23 cellular contexts compared by ENCODE assay signal in the genomic region with DNA sequence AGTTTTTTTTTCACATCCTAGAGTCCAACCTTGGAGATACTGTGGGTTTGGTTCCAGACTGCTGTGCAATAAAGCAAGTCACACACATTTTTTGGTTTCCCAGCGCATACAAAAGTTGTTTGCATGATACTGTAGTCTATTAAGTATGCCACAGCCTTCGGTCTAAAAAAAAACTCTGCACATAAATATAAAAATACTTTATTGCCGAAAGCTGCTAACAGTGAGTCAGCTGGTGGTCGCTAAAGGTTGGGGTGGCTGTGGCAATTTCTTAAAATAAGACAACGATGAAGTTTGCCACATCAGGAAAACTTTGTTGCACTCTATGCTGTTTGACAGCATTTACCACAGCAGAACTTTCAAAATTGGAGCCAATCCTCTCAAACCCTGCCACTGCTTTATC. TPM values are rescaled to one million over a fixed set of nuclear protein-coding genes. Genes with fewer than 3 reads are reported as not detected.
"Had no signal": no experiment of that assay in that cellular context is flagged by ENCODE, and none has a peak within 500 bp of the region (broad histone marks: within the 10 kb centered on the region; RNA-seq: fewer than 3 reads in every experiment).

No MANE protein-coding gene starts in this region.

- H3K4me3 Mint-ChIP-seq: activated CD8-positive, alpha-beta T cell treated with anti-CD3 and anti-CD28 coated beads, Interleukin-2, amount 10 ng/mL, durations not matched to agents 7 days and 5 days; activated naive CD4-positive, alpha-beta T cell treated with anti-CD3 and anti-CD28 coated beads, Interleukin-2, amount 50 U/mL, for 24 hours; T-helper 1 cell treated with Interleukin-12 subunit alpha and Interleukin-12 subunit beta and Interleukin-4 antibody, amounts not matched to agents 30 μg/mL and 1 μg/mL, for 36 hours; WTC11 had no signal

- H3K27ac Mint-ChIP-seq: activated CD8-positive, alpha-beta T cell treated with anti-CD3 and anti-CD28 coated beads, Interleukin-2, amount 10 ng/mL, durations not matched to agents 7 days and 5 days; activated T-helper 2 cell treated with anti-CD3 and anti-CD28 coated beads, Interferon-gamma antibody, Interleukin-2, Interleukin-4, amounts not matched to agents 10 μg/mL and 5 μg/mL and 100 μg/mL, durations not matched to agents 14 hours and 24 hours and 36 hours; T-helper 1 cell treated with Interleukin-12 subunit alpha and Interleukin-12 subunit beta and Interleukin-4 antibody, amounts not matched to agents 30 μg/mL and 1 μg/mL, for 36 hours had no signal

- ATAC-seq: activated CD8-positive, alpha-beta T cell treated with anti-CD3 and anti-CD28 coated beads, Interleukin-2, amount 10 ng/mL, durations not matched to agents 7 days and 5 days; body of pancreas; WTC11 had no signal

- H3K27me3 Mint-ChIP-seq: activated naive CD4-positive, alpha-beta T cell treated with anti-CD3 and anti-CD28 coated beads, Interleukin-2, amount 50 U/mL, for 24 hours had no signal

- H3K4me1 Mint-ChIP-seq: WTC11 had no signal

- H3K9me3 Mint-ChIP-seq: activated naive CD4-positive, alpha-beta T cell treated with anti-CD3 and anti-CD28 coated beads, Interleukin-2, amount 50 U/mL, for 24 hours; activated T-helper 2 cell treated with anti-CD3 and anti-CD28 coated beads, Interferon-gamma antibody, Interleukin-2, Interleukin-4, amounts not matched to agents 10 μg/mL and 5 μg/mL and 100 μg/mL, durations not matched to agents 14 hours and 24 hours and 36 hours; T-helper 1 cell treated with Interleukin-12 subunit alpha and Interleukin-12 subunit beta and Interleukin-4 antibody, amounts not matched to agents 30 μg/mL and 1 μg/mL, for 36 hours; WTC11 had no signal

- DNase-seq: activated CD4-positive, alpha-beta T cell treated with anti-CD3 and anti-CD28 coated beads for 48 hours; activated CD4-positive, alpha-beta T cell treated with anti-CD3 and anti-CD28 coated beads, Interleukin-2, amount 50 U/mL, for 4 hours; activated CD4-positive, CD25-positive, alpha-beta regulatory T cell treated with anti-CD3 and anti-CD28 coated beads, Interleukin-2, amount 50 U/mL, for 72 hours; activated CD8-positive, alpha-beta memory T cell treated with anti-CD3 and anti-CD28 coated beads, Interleukin-2, amount 50 U/mL, for 48 hours; activated CD8-positive, alpha-beta T cell treated with anti-CD3 and anti-CD28 coated beads, Interleukin-2, amount 10 ng/mL, durations not matched to agents 7 days and 5 days; activated gamma-delta T cell treated with Interleukin-2 at 50 U/mL for 16 hours; activated T-cell treated with anti-CD3 and anti-CD28 coated beads, Interleukin-2, amount 50 U/mL, for 48 hours; body of pancreas; central memory CD4-positive, alpha-beta T cell; KG1; NCI-H146; NCI-H187 treated with DMSO at 0.1 percent for 48 hours; NCI-H2081 treated with DMSO at 0.1 percent for 48 hours; NCI-H2227 treated with DMSO at 0.1 percent for 48 hours; NCI-H446 treated with DMSO at 0.1 percent for 48 hours; NCI-H524 treated with DMSO at 0.1 percent for 48 hours; NCI-H748 treated with DMSO at 0.1 percent for 48 hours; SHP77 had no signal

RNA-seq across cellular contexts. Expression of a gene that starts 47.4 kb away (rescaled TPM):
- total RNA-seq: ascending aorta had no signal
